18 cellular contexts compared by ENCODE assay signal in genomic region chr7:47526466-47526865, GRCh38. TPM values are rescaled to one million over a fixed set of nuclear protein-coding genes. Genes with fewer than 3 reads are reported as not detected.
"Had no signal": no experiment of that assay in that cellular context is flagged by ENCODE, and none has a peak within 500 bp of the region (broad histone marks: within the 10 kb centered on the region; RNA-seq: fewer than 3 reads in every experiment).

No MANE protein-coding gene starts in this region.

- H3K27me3 Mint-ChIP-seq: activated CD4-positive, alpha-beta T cell treated with anti-CD3 and anti-CD28 coated beads for 36 hours; activated CD8-positive, alpha-beta memory T cell treated with anti-CD3 and anti-CD28 coated beads, Interleukin-2, amount 10 ng/mL, durations not matched to agents 7 days and 5 days; central memory CD8-positive, alpha-beta T cell had no signal

- H3K27ac ChIP-seq: epithelial cell of prostate, esophagus squamous epithelium, prostate gland, suprapubic skin, tibial artery had no signal

- H3K27ac Mint-ChIP-seq: activated CD4-positive, alpha-beta T cell treated with anti-CD3 and anti-CD28 coated beads for 36 hours; activated CD8-positive, alpha-beta memory T cell treated with anti-CD3 and anti-CD28 coated beads, Interleukin-2, amount 10 ng/mL, durations not matched to agents 7 days and 5 days; activated CD8-positive, alpha-beta T cell treated with anti-CD3 and anti-CD28 coated beads, Interleukin-2, amount 10 ng/mL, durations not matched to agents 7 days and 5 days; activated naive CD4-positive, alpha-beta T cell treated with anti-CD3 and anti-CD28 coated beads, Interleukin-2, amount 50 U/mL, for 72 hours; activated T-cell treated with anti-CD3 and anti-CD28 coated beads, Interleukin-2, amount 50 U/mL, for 72 hours; natural killer cell had no signal

- H3K36me3 Mint-ChIP-seq: activated CD8-positive, alpha-beta memory T cell treated with anti-CD3 and anti-CD28 coated beads, Interleukin-2, amount 10 ng/mL, durations not matched to agents 7 days and 5 days; activated naive CD4-positive, alpha-beta T cell treated with anti-CD3 and anti-CD28 coated beads, Interleukin-2, amount 50 U/mL, for 72 hours; natural killer cell had no signal

- DNase-seq: activated CD4-positive, alpha-beta T cell treated with anti-CD3 and anti-CD28 coated beads for 36 hours; activated CD4-positive, CD25-positive, alpha-beta regulatory T cell; activated CD8-positive, alpha-beta memory T cell treated with anti-CD3 and anti-CD28 coated beads, Interleukin-2, amount 10 ng/mL, durations not matched to agents 7 days and 5 days; activated CD8-positive, alpha-beta T cell treated with anti-CD3 and anti-CD28 coated beads, Interleukin-2, amount 10 ng/mL, durations not matched to agents 7 days and 5 days; activated naive CD4-positive, alpha-beta T cell; activated T-cell treated with anti-CD3 and anti-CD28 coated beads, Interleukin-2, amount 50 U/mL, for 72 hours; dermis blood vessel endothelial cell; effector CD4-positive, alpha-beta T cell; esophagus squamous epithelium; foreskin melanocyte; natural killer cell; stimulated activated naive CD4-positive, alpha-beta T cell; tibial artery had no signal

- H3K4me3 ChIP-seq: esophagus squamous epithelium, prostate gland, suprapubic skin, tibial artery had no signal

- H3K9me3 ChIP-seq: esophagus squamous epithelium, prostate gland, suprapubic skin, tibial artery had no signal

- H3K9me3 Mint-ChIP-seq: activated T-cell treated with anti-CD3 and anti-CD28 coated beads, Interleukin-2, amount 50 U/mL, for 72 hours; central memory CD8-positive, alpha-beta T cell; natural killer cell had no signal

- H3K4me3 Mint-ChIP-seq: activated CD4-positive, alpha-beta T cell treated with anti-CD3 and anti-CD28 coated beads for 36 hours; activated CD8-positive, alpha-beta memory T cell treated with anti-CD3 and anti-CD28 coated beads, Interleukin-2, amount 10 ng/mL, durations not matched to agents 7 days and 5 days; activated CD8-positive, alpha-beta T cell treated with anti-CD3 and anti-CD28 coated beads, Interleukin-2, amount 10 ng/mL, durations not matched to agents 7 days and 5 days; activated T-cell treated with anti-CD3 and anti-CD28 coated beads, Interleukin-2, amount 50 U/mL, for 72 hours; central memory CD8-positive, alpha-beta T cell; natural killer cell had no signal

- H3K27me3 ChIP-seq: esophagus squamous epithelium, suprapubic skin, tibial artery had no signal

- H3K36me3 ChIP-seq: prostate gland, suprapubic skin had no signal

- H3K4me1 Mint-ChIP-seq: activated CD4-positive, alpha-beta T cell treated with anti-CD3 and anti-CD28 coated beads for 36 hours; activated CD8-positive, alpha-beta memory T cell treated with anti-CD3 and anti-CD28 coated beads, Interleukin-2, amount 10 ng/mL, durations not matched to agents 7 days and 5 days; central memory CD8-positive, alpha-beta T cell; natural killer cell had no signal

- H3K4me1 ChIP-seq: esophagus squamous epithelium, prostate gland, suprapubic skin had no signal

- ATAC-seq: activated CD4-positive, alpha-beta T cell treated with anti-CD3 and anti-CD28 coated beads for 36 hours; activated CD8-positive, alpha-beta memory T cell treated with anti-CD3 and anti-CD28 coated beads, Interleukin-2, amount 10 ng/mL, durations not matched to agents 7 days and 5 days; activated CD8-positive, alpha-beta T cell treated with anti-CD3 and anti-CD28 coated beads, Interleukin-2, amount 10 ng/mL, durations not matched to agents 7 days and 5 days; activated naive CD4-positive, alpha-beta T cell treated with anti-CD3 and anti-CD28 coated beads, Interleukin-2, amount 50 U/mL, for 72 hours; activated T-cell treated with anti-CD3 and anti-CD28 coated beads, Interleukin-2, amount 50 U/mL, for 72 hours; natural killer cell had no signal

RNA-seq across cellular contexts. Expression of gene TNS3, which starts 55.4 kb away (rescaled TPM):
- total RNA-seq: activated CD8-positive, alpha-beta T cell treated with anti-CD3 and anti-CD28 coated beads, Interleukin-2, amount 10 ng/mL, durations not matched to agents 7 days and 5 days had no signal
